ENCODE assay signal across 29 cellular contexts in genomic region chr16:1465567-1465915, GRCh38. TPM values are rescaled to one million over a fixed set of nuclear protein-coding genes. Genes with fewer than 3 reads are reported as not detected.
"Had no signal": no experiment of that assay in that cellular context is flagged by ENCODE, and none has a peak within 500 bp of the region (broad histone marks: within the 10 kb centered on the region; RNA-seq: fewer than 3 reads in every experiment).

No MANE protein-coding gene starts in this region.

- ATAC-seq: foreskin keratinocyte; left colon; lower lobe of right lung; naive thymus-derived CD8-positive, alpha-beta T cell; stimulated activated effector memory CD8-positive, alpha-beta T cell treated with anti-CD3 and anti-CD28 coated beads, Interleukin-12 subunit alpha, Interleukin-12 subunit beta, amount 100 ng/mL, for 72 hours; stimulated activated naive CD8-positive, alpha-beta T cell treated with anti-CD3 and anti-CD28 coated beads, Interleukin-15, Interleukin-2, amounts not matched to agents 100 U/mL and 50 U/mL, for 24 hours had no signal

- H3K4me1 Mint-ChIP-seq: endodermal cell had no signal

- H3K27ac Mint-ChIP-seq: endodermal cell; naive thymus-derived CD8-positive, alpha-beta T cell; stimulated activated effector memory CD8-positive, alpha-beta T cell treated with anti-CD3 and anti-CD28 coated beads, Interleukin-12 subunit alpha, Interleukin-12 subunit beta, amount 100 ng/mL, for 72 hours had no signal

- H3K27me3 ChIP-seq: esophagus muscularis mucosa, foreskin keratinocyte, heart right ventricle, neutrophil, sigmoid colon, testis, tibial artery, upper lobe of left lung had no signal

- DNase-seq: effector CD8-positive, alpha-beta T cell; endodermal cell; foreskin keratinocyte; glutamatergic neuron; hippocampal formation; left colon; left ventricle myocardium inferior; naive thymus-derived CD8-positive, alpha-beta T cell; nephron progenitor cell; sigmoid colon; stimulated activated CD4-positive, alpha-beta T cell treated with anti-CD3 and anti-CD28 coated beads, Interleukin-2, amount 100 ng/mL, for 24 hours; stimulated activated CD4-positive, alpha-beta T cell treated with anti-CD3 and anti-CD28 coated beads, Interleukin-4, amount 100 ng/mL, for 24 hours; stimulated activated naive CD8-positive, alpha-beta T cell treated with anti-CD3 and anti-CD28 coated beads, Interleukin-15, Interleukin-2, amounts not matched to agents 100 U/mL and 50 U/mL, for 24 hours; substantia nigra; testis; tibial artery had no signal

- H3K4me1 ChIP-seq: foreskin keratinocyte, prostate gland, testis had no signal

- H3K4me3 ChIP-seq: esophagus muscularis mucosa, heart right ventricle, left ventricle myocardium inferior, lower lobe of right lung, prostate gland, sigmoid colon, testis, tibial artery, upper lobe of left lung had no signal

- H3K9me3 Mint-ChIP-seq: endodermal cell; naive thymus-derived CD8-positive, alpha-beta T cell; nephron progenitor cell; stimulated activated effector memory CD8-positive, alpha-beta T cell treated with anti-CD3 and anti-CD28 coated beads, Interleukin-12 subunit alpha, Interleukin-12 subunit beta, amount 100 ng/mL, for 72 hours had no signal

- H3K36me3 ChIP-seq: prostate gland had no signal

- H3K27ac ChIP-seq: epithelial cell of prostate, esophagus muscularis mucosa, foreskin keratinocyte, heart right ventricle, left ventricle myocardium inferior, lower lobe of right lung, neutrophil, prostate gland, sigmoid colon, testis, tibial artery, upper lobe of left lung had no signal

- H3K9me3 ChIP-seq: esophagus muscularis mucosa, heart right ventricle, left ventricle myocardium inferior, lower lobe of right lung, neutrophil, prostate gland, sigmoid colon, testis, tibial artery, upper lobe of left lung had no signal

- H3K4me3 Mint-ChIP-seq: endodermal cell; naive thymus-derived CD8-positive, alpha-beta T cell; nephron progenitor cell; stimulated activated effector memory CD8-positive, alpha-beta T cell treated with anti-CD3 and anti-CD28 coated beads, Interleukin-12 subunit alpha, Interleukin-12 subunit beta, amount 100 ng/mL, for 72 hours had no signal

- H3K27me3 Mint-ChIP-seq: naive thymus-derived CD8-positive, alpha-beta T cell had no signal

RNA-seq across cellular contexts. Expression of gene CCDC154, which starts 21.2 kb away (rescaled TPM):
- polyA plus RNA-seq: naive thymus-derived CD8-positive, alpha-beta T cell had no signal

RNA-seq across cellular contexts. Expression of gene PTX4, which starts 23.2 kb away (rescaled TPM):
- total RNA-seq: endodermal cell; fibroblast of lung; foreskin keratinocyte; heart right ventricle; kidney epithelial cell; left colon; left ventricle myocardium inferior; lower lobe of right lung; myocyte; naive thymus-derived CD8-positive, alpha-beta T cell; osteocyte; sigmoid colon had no signal
- polyA plus RNA-seq: fibroblast of lung; foreskin keratinocyte; heart right ventricle; naive thymus-derived CD8-positive, alpha-beta T cell; sigmoid colon had no signal

RNA-seq across cellular contexts. Expression of gene PERCC1, which starts 34.7 kb away (rescaled TPM):
- total RNA-seq: esophagus muscularis mucosa, fibroblast of lung, foreskin keratinocyte, kidney epithelial cell, left colon, left ventricle myocardium inferior, lower lobe of right lung, myocyte, osteocyte, sigmoid colon, skeletal muscle tissue had no signal
- polyA plus RNA-seq: fibroblast of lung, foreskin keratinocyte had no signal
